In genomic region chr1:19385869-19386591, GRCh38 we compare ENCODE assay signal across 10 cellular contexts.
DNase-seq lines count a peak whose midpoint lies in the region; TF ChIP-seq lines count a peak whose summit lies in the region.
"Had no signal": no experiment of that assay in that cellular context is flagged by ENCODE, and none has a peak within 500 bp of the region (broad histone marks: within the 10 kb centered on the region; RNA-seq: fewer than 3 reads in every experiment).

No MANE protein-coding gene starts in this region.

- H3K4me3 ChIP-seq in SK-N-SH (ENCODE audit: low read depth in 2 of 2, low read length in 1 of 2), result no peak overlapping the region
- H3K4me3 ChIP-seq in muscle layer of colon (ENCODE audit: low read depth in 1 of 2, low read length in 2 of 2), result no peak overlapping the region
- H3K4me3 ChIP-seq in A673 (ENCODE audit: low read depth, low read length, poor library complexity, severe bottlenecking), result no peak overlapping the region

- no peaks in the 10 kb centered on the region for H3K9me3 Mint-ChIP-seq in type B pancreatic cell
- H3K9me3 Mint-ChIP-seq: activated CD4-positive, alpha-beta memory T cell treated with anti-CD3 and anti-CD28 coated beads, Interleukin-2, amount 10 ng/mL, durations not matched to agents 7 days and 5 days; central memory CD8-positive, alpha-beta T cell had no signal

- no TSS peak for BruUV-seq in A673 (replicated peaks; lab: Mats Ljungman, UMichigan)

- peak overlapping the region; percentile 49 for H3K4me3 Mint-ChIP-seq in type B pancreatic cell
- H3K4me3 Mint-ChIP-seq: activated CD4-positive, alpha-beta memory T cell treated with anti-CD3 and anti-CD28 coated beads, Interleukin-2, amount 10 ng/mL, durations not matched to agents 7 days and 5 days; central memory CD8-positive, alpha-beta T cell had no signal

- WGBS in SK-N-SH (ENCODE audit: low lambda C conversion rate), result 81% methylated on average over 9 of the region's 15 CpGs

- intact Hi-C loops in A673 (cut with micrococcal nuclease; ENCODE audit: unreplicated experiment), result no loop called here

- no peak for TF ChIP-seq CTCF in SK-N-SH (IDR thresholded peaks at IDR 0.05)
- TF ChIP-seq CTCF in type B pancreatic cell (conservative IDR thresholded peaks at IDR 0.05), result no peak
- TF ChIP-seq CTCF in A673 (conservative IDR thresholded peaks at IDR 0.05; ENCODE audit: low read depth, low read length), result no peak

- H3K27ac Mint-ChIP-seq in type B pancreatic cell, result peak overlapping the region; percentile 77

- no peak for DNase-seq in SK-N-SH
- peak; percentile 47 for DNase-seq in fibroblast of gingiva (ENCODE audit: low read depth)
- no peak for DNase-seq in type B pancreatic cell (ENCODE audit: extremely low spot score, unreplicated experiment)
- no peak for DNase-seq in MV-4-11 (lab: John Stamatoyannopoulos, UW)
- DNase-seq in GM19238 (ENCODE audit: insufficient read length, low spot score), result no peak
- no peak for DNase-seq in A673 (ENCODE audit: low spot score)
- DNase-seq: activated CD4-positive, alpha-beta memory T cell treated with anti-CD3 and anti-CD28 coated beads, Interleukin-2, amount 10 ng/mL, durations not matched to agents 7 days and 5 days; NCI-H1105 had no signal

- H3F3A ChIP-seq in SK-N-SH (replicated peaks; ENCODE audit: insufficient read depth), result peaks cover 12% of the 10 kb centered on the region

- peaks cover 61% of the 10 kb centered on the region for H3K4me1 Mint-ChIP-seq in type B pancreatic cell (ENCODE audit: unreplicated experiment)

- H3K36me3 ChIP-seq in SK-N-SH (replicated peaks in 1 of 2; ENCODE audit: control insufficient read depth in 1 of 2, insufficient read depth in 2 of 2, low read length in 1 of 2) (peaks cover 5 to 21% of the 10 kb centered on the region in 2 experiments), muscle layer of colon (ENCODE audit: insufficient read depth, low read length) (peaks cover 19% of the 10 kb centered on the region), A673 (ENCODE audit: insufficient read depth, low read length, poor library complexity, severe bottlenecking) (no peaks in the 10 kb centered on the region)

- H3K4me2 ChIP-seq in SK-N-SH, result peak overlapping the region; percentile 58; the same call in 1 of the 2 replicates

- H3K79me2 ChIP-seq in SK-N-SH (ENCODE audit: insufficient read depth), result peaks cover 81% of the 10 kb centered on the region

- no peak for TF ChIP-seq EP300 in SK-N-SH (IDR thresholded peaks at IDR 0.05; ENCODE audit: borderline replicate concordance in 1 of 2, low read depth in 1 of 2, low read length in 1 of 2)

- H3K9me3 ChIP-seq in SK-N-SH, result no peaks in the 10 kb centered on the region
- no peaks in the 10 kb centered on the region for H3K9me3 ChIP-seq in muscle layer of colon (ENCODE audit: low read length)
- H3K9me3 ChIP-seq in A673 (ENCODE audit: low read depth, low read length, poor library complexity, severe bottlenecking), result no peaks in the 10 kb centered on the region

- no peak for TF ChIP-seq RAD21 in SK-N-SH (IDR thresholded peaks at IDR 0.05; ENCODE audit: low read length)

- POLR2A ChIA-PET in SK-N-SH (lab: Yijun Ruan, JAX), result no interaction called here
- POLR2A ChIA-PET in A673 (lab: Charles Lee; ENCODE audit: low non-redundant PET), result no interaction called here

- H3K36me3 Mint-ChIP-seq in type B pancreatic cell, result peaks cover 15% of the 10 kb centered on the region

- H3K9ac ChIP-seq in SK-N-SH (no peak overlapping the region), muscle layer of colon (ENCODE audit: low read length) (no peak overlapping the region)

- H3K4me1 ChIP-seq in SK-N-SH (ENCODE audit: control insufficient read depth in 1 of 2, insufficient read depth in 2 of 2, low read depth in 1 of 2, low read length in 1 of 2) (peaks cover 26 to 54% of the 10 kb centered on the region in 2 experiments), muscle layer of colon (ENCODE audit: insufficient read depth, low read length) (peaks cover 52% of the 10 kb centered on the region), A673 (ENCODE audit: insufficient read depth, low read length, poor library complexity, severe bottlenecking) (peaks cover 11% of the 10 kb centered on the region)

- CTCF ChIA-PET in SK-N-SH (lab: Yijun Ruan, JAX), result interaction anchor here (0.8 to 4.3 kb wide), 6 partner anchors 11 to 318 kb away, joined by 3 to 18 read pairs (median 4); no protein-coding TSS in a partner anchor
- CTCF ChIA-PET in A673 (lab: Charles Lee), result no interaction called here

- H2AFZ ChIP-seq in SK-N-SH (ENCODE audit: low read depth), result no peak overlapping the region

- H3K27me3 Mint-ChIP-seq in type B pancreatic cell, result no peaks in the 10 kb centered on the region
- H3K27me3 Mint-ChIP-seq: activated CD4-positive, alpha-beta memory T cell treated with anti-CD3 and anti-CD28 coated beads, Interleukin-2, amount 10 ng/mL, durations not matched to agents 7 days and 5 days; central memory CD8-positive, alpha-beta T cell had no signal

- H4K20me1 ChIP-seq in SK-N-SH (ENCODE audit: insufficient read depth), result peaks cover 84% of the 10 kb centered on the region

- H3K27ac ChIP-seq in SK-N-SH (ENCODE audit: low read depth in 2 of 2, low read length in 1 of 2) (peak overlapping the region; percentile 19 to 24; a peak in 1 of 4 replicates), muscle layer of colon (ENCODE audit: low read depth, low read length) (peak overlapping the region; percentile 69), A673 (ENCODE audit: low read depth, low read length, poor library complexity, severe bottlenecking) (no peak overlapping the region)

- H3K27me3 ChIP-seq in SK-N-SH (ENCODE audit: insufficient read depth) (no peaks in the 10 kb centered on the region), muscle layer of colon (ENCODE audit: control insufficient read depth in 1 of 2, insufficient read depth in 2 of 2, low read length in 2 of 2) (no peaks in the 10 kb centered on the region), A673 (replicated peaks; ENCODE audit: insufficient read depth, low read depth, low read length, poor library complexity) (no peaks in the 10 kb centered on the region)

- H3K9me2 ChIP-seq in SK-N-SH, result no peaks in the 10 kb centered on the region

TF ChIP-seq in SK-N-SH, 30 proteins besides CTCF, POLR2A, EP300 and RAD21:
- TF ChIP-seq TCF12 (IDR thresholded peaks at IDR 0.05) (peak; percentile 21; the same call in 1 of the 2 replicates), RFX5 (IDR thresholded peaks at IDR 0.05; ENCODE audit: low read length) (no peak)
